ENCODE assay signal across 19 cellular contexts in genomic region chr2:59787095-59787494, GRCh38.
DNase-seq lines count a peak whose midpoint lies in the region; FAIRE-seq and TF ChIP-seq lines count a peak whose summit lies in the region.
"Had no signal": no experiment of that assay in that cellular context is flagged by ENCODE, and none has a peak within 500 bp of the region (broad histone marks: within the 10 kb centered on the region; RNA-seq: fewer than 3 reads in every experiment).

No MANE protein-coding gene starts in this region.

- no peaks in the 10 kb centered on the region for H3K4me1 Mint-ChIP-seq in immature natural killer cell
- H3K4me1 Mint-ChIP-seq: B cell had no signal

- peaks cover 0 to 2% (median 0%) of the 10 kb centered on the region in 3 donors for H3K27me3 Mint-ChIP-seq in immature natural killer cell (ENCODE audit: low read depth in 3 of 3)
- H3K27me3 Mint-ChIP-seq: B cell had no signal

- no peak overlapping the region for H3K27ac Mint-ChIP-seq in immature natural killer cell
- H3K27ac Mint-ChIP-seq: B cell; CD8-positive, alpha-beta T cell; HFFc6 had no signal

- H3K27ac ChIP-seq in RWPE1, result no peak overlapping the region
- H3K27ac ChIP-seq in esophagus squamous epithelium, result peak overlapping the region in 3 of 4 donors; percentile 22 to 78 (median 70)
- H3K27ac ChIP-seq in skin epidermis, result peak overlapping the region in 14 of 21 experiments; percentile 1 to 71 (median 52)
- H3K27ac ChIP-seq: BLaER1 treated with 17β-estradiol and CSF1 and Interleukin-3, amounts not matched to agents 10 nM and 100 nM had no signal

- H3K36me3 Mint-ChIP-seq in immature natural killer cell, result no peaks in the 10 kb centered on the region
- H3K36me3 Mint-ChIP-seq: CD8-positive, alpha-beta T cell had no signal

- TF ChIP-seq CTCF in RWPE1 (conservative IDR thresholded peaks at IDR 0.05; ENCODE audit: low read depth) (no peak), epithelial cell of esophagus (IDR thresholded peaks at IDR 0.05; ENCODE audit: insufficient read depth, low read depth, low read length, missing control alignments) (no peak), esophagus squamous epithelium (IDR thresholded peaks at IDR 0.05) (no peak)

- intact Hi-C loops in esophagus squamous epithelium (cut with DNase I), result no loop called here

- CTCF ChIA-PET in RWPE1 (lab: Yijun Ruan, JAX), result interaction anchor here (0.6 to 0.7 kb wide), 2 partner anchors 18 to 1157 kb away, joined by 3 to 4 read pairs; no protein-coding TSS in a partner anchor

- 37 to 43% methylated on average over 3 of the region's 3 CpGs for WGBS in esophagus squamous epithelium, 2 donors

- no peak overlapping the region for H3K4me3 ChIP-seq in epithelial cell of esophagus (ENCODE audit: low read length)
- H3K4me3 ChIP-seq in esophagus squamous epithelium, result no peak overlapping the region
- H3K4me3 ChIP-seq in skin epidermis, result no peak overlapping the region
- H3K4me3 ChIP-seq: BLaER1 treated with 17β-estradiol and CSF1 and Interleukin-3, amounts not matched to agents 10 nM and 100 nM; GM12878 had no signal

- H3K4me1 ChIP-seq in esophagus squamous epithelium, result peaks cover 0 to 18% (median 5%) of the 10 kb centered on the region in 3 donors
- H3K4me1 ChIP-seq: BLaER1 treated with 17β-estradiol and CSF1 and Interleukin-3, amounts not matched to agents 10 nM and 100 nM had no signal

- no peaks in the 10 kb centered on the region for H3K36me3 ChIP-seq in esophagus squamous epithelium
- H3K36me3 ChIP-seq: BLaER1 treated with 17β-estradiol and CSF1 and Interleukin-3, amounts not matched to agents 10 nM and 100 nM had no signal

- H3K9me3 ChIP-seq in esophagus squamous epithelium, result no peaks in the 10 kb centered on the region
- H3K9me3 ChIP-seq: BLaER1 treated with 17β-estradiol and CSF1 and Interleukin-3, amounts not matched to agents 10 nM and 100 nM had no signal

- H3K27me3 ChIP-seq in esophagus squamous epithelium, result no peaks in the 10 kb centered on the region
- H3K27me3 ChIP-seq: BLaER1 treated with 17β-estradiol and CSF1 and Interleukin-3, amounts not matched to agents 10 nM and 100 nM had no signal

- no peak for TF ChIP-seq POLR2A in esophagus squamous epithelium (IDR thresholded peaks at IDR 0.05)

- no peak for FAIRE-seq in GM19239 (lab: Jason Lieb, UNC)
- FAIRE-seq: GM12878, H54, HTR-8/SVneo had no signal

- DNase-seq in RWPE1 (ENCODE audit: low spot score) (peak; percentile 1), epithelial cell of esophagus (ENCODE audit: low read depth) (peak; percentile 54), esophagus squamous epithelium (lab: John Stamatoyannopoulos, UW) (no peak), NCI-H2196 (lab: John Stamatoyannopoulos, UW; ENCODE audit: unreplicated experiment) (no peak), GM19239 (ENCODE audit: insufficient read length, low spot score) (no peak), immature natural killer cell (no peak)
- no peak for DNase-seq in activated CD4-positive, alpha-beta T cell treated with anti-CD3 and anti-CD28 coated beads for 48 hours
- DNase-seq: Calu3; CD8-positive, alpha-beta T cell; DND-41; EL; HFFc6; IMR-90 had no signal

- H3K4me3 Mint-ChIP-seq in immature natural killer cell, result no peak overlapping the region
- H3K4me3 Mint-ChIP-seq: B cell; CD8-positive, alpha-beta T cell; HFFc6 had no signal

- peaks cover 0 to 3% (median 0%) of the 10 kb centered on the region in 6 donors for H3K9me3 Mint-ChIP-seq in immature natural killer cell
- H3K9me3 Mint-ChIP-seq: CD8-positive, alpha-beta T cell had no signal

- POLR2A ChIA-PET in RWPE1 (lab: Yijun Ruan, JAX; ENCODE audit: low non-redundant PET), result no interaction called here

Comparison
In these comparisons a context has a peak if more than half of its experiments do, and no peak if none do; other contexts are left out.
1. DNase-seq: peak in RWPE1 (single experiment) and epithelial cell of esophagus (single experiment); none in esophagus squamous epithelium (single experiment), NCI-H2196 (single experiment), GM19239 (single experiment), immature natural killer cell (0 of 3) and activated CD4-positive, alpha-beta T cell treated with anti-CD3 and anti-CD28 coated beads for 48 hours (single experiment).